ENCODE assay signal across 10 cellular contexts in the genomic region with DNA sequence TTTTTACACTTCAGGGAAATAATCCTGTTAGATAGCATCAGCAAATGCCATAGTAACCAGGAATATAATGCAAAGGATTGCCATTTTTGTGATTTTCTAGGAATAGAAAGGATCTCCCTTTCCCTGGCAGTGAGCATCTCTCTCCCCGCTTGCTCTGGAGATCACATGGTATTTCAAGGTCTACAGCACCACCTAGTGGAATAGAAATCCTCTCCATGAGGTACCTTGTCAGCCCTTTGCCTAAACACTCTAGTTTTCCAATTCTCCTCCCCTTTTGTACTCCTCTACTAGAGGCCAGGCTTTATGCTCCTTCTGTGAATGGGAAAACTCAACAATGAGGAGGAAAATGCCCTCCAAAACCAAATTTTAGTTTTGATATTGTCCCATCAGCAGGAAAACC.
DNase-seq lines count a peak whose midpoint lies in the region; ATAC-seq and TF ChIP-seq lines count a peak whose summit lies in the region.
"Had no signal": no experiment of that assay in that cellular context is flagged by ENCODE, and none has a peak within 500 bp of the region (broad histone marks: within the 10 kb centered on the region; RNA-seq: fewer than 3 reads in every experiment).

No MANE protein-coding gene starts in this region.

- H3K9me2 ChIP-seq in PC-3 (replicated peaks; ENCODE audit: low read length), result no peaks in the 10 kb centered on the region

- H3K4me3 Mint-ChIP-seq in activated naive CD4-positive, alpha-beta T cell treated with anti-CD3 and anti-CD28 coated beads, Interleukin-2, amount 10 ng/mL, durations not matched to agents 7 days and 5 days, result no peak overlapping the region
- H3K4me3 Mint-ChIP-seq: activated naive CD8-positive, alpha-beta T cell treated with anti-CD3 and anti-CD28 coated beads, Interleukin-2, amount 10 ng/mL, durations not matched to agents 7 days and 5 days had no signal

- peaks cover 63% of the 10 kb centered on the region for H3K9me3 Mint-ChIP-seq in activated naive CD4-positive, alpha-beta T cell treated with anti-CD3 and anti-CD28 coated beads, Interleukin-2, amount 10 ng/mL, durations not matched to agents 7 days and 5 days

- H3K27ac ChIP-seq in PC-3 (ENCODE audit: low read length) (no peak overlapping the region), smooth muscle cell (ENCODE audit: low read depth) (no peak overlapping the region)

- no peaks in the 10 kb centered on the region for H3K27me3 Mint-ChIP-seq in activated naive CD4-positive, alpha-beta T cell treated with anti-CD3 and anti-CD28 coated beads, Interleukin-2, amount 10 ng/mL, durations not matched to agents 7 days and 5 days
- H3K27me3 Mint-ChIP-seq: activated naive CD8-positive, alpha-beta T cell treated with anti-CD3 and anti-CD28 coated beads, Interleukin-2, amount 10 ng/mL, durations not matched to agents 7 days and 5 days had no signal

- no peak overlapping the region for H3K4me3 ChIP-seq in AG10803 (ENCODE audit: low read length)
- H3K4me3 ChIP-seq in GM12865 (ENCODE audit: low read depth, low read length), result no peak overlapping the region
- H3K4me3 ChIP-seq in PC-3 (ENCODE audit: low read length), result no peak overlapping the region
- no peak overlapping the region for H3K4me3 ChIP-seq in fibroblast of pulmonary artery (replicated peaks; ENCODE audit: low read depth, low read length)
- H3K4me3 ChIP-seq in smooth muscle cell, result no peak overlapping the region

- H4K20me1 ChIP-seq in PC-3 (ENCODE audit: low read length), result no peaks in the 10 kb centered on the region
- no peaks in the 10 kb centered on the region for H4K20me1 ChIP-seq in smooth muscle cell (ENCODE audit: low read depth)

- intact Hi-C loops in PC-3 (cut with micrococcal nuclease), result no loop called here

- ATAC-seq in PC-3 (peak; percentile 81), HG03521 (IDR thresholded peaks at IDR 0.05; ENCODE audit: unreplicated experiment) (no peak)

- H3F3A ChIP-seq in PC-3 (ENCODE audit: low read length, unreplicated experiment), result no peaks in the 10 kb centered on the region
- H3F3A ChIP-seq in smooth muscle cell (ENCODE audit: low read depth), result no peaks in the 10 kb centered on the region

- DNase-seq in AG10803 (ENCODE audit: low read depth) (peak; percentile 34), GM12865 (ENCODE audit: low read depth) (peak; percentile 51), PC-3 (peak; percentile 70), fibroblast of pulmonary artery (ENCODE audit: low read depth) (peak; percentile 71), smooth muscle cell (lab: John Stamatoyannopoulos, UW; ENCODE audit: unreplicated experiment) (no peak), mucosa of gallbladder (ENCODE audit: low spot score) (no peak)
- DNase-seq in activated naive CD4-positive, alpha-beta T cell treated with anti-CD3 and anti-CD28 coated beads, Interleukin-2, amount 10 ng/mL, durations not matched to agents 7 days and 5 days, result no peak
- DNase-seq: activated naive CD8-positive, alpha-beta T cell treated with anti-CD3 and anti-CD28 coated beads, Interleukin-2, amount 10 ng/mL, durations not matched to agents 7 days and 5 days; NCI-H510A treated with DMSO at 0.1 percent for 48 hours had no signal

- H3K27ac Mint-ChIP-seq in activated naive CD4-positive, alpha-beta T cell treated with anti-CD3 and anti-CD28 coated beads, Interleukin-2, amount 10 ng/mL, durations not matched to agents 7 days and 5 days, result no peak overlapping the region
- H3K27ac Mint-ChIP-seq: activated naive CD8-positive, alpha-beta T cell treated with anti-CD3 and anti-CD28 coated beads, Interleukin-2, amount 10 ng/mL, durations not matched to agents 7 days and 5 days had no signal

- H3K27me3 ChIP-seq in PC-3 (ENCODE audit: low read length) (no peaks in the 10 kb centered on the region), smooth muscle cell (ENCODE audit: low read depth) (no peaks in the 10 kb centered on the region)

- H3K9me3 ChIP-seq in PC-3 (ENCODE audit: low read length), result peaks cover 45% of the 10 kb centered on the region
- H3K9me3 ChIP-seq in smooth muscle cell (replicated peaks; ENCODE audit: low read depth), result peaks cover 59% of the 10 kb centered on the region

- H2AFZ ChIP-seq in PC-3 (ENCODE audit: low read length), result no peak overlapping the region
- H2AFZ ChIP-seq in smooth muscle cell (ENCODE audit: low read depth), result no peak overlapping the region

- no TSS peak for BruUV-seq in PC-3 (replicated peaks; lab: Mats Ljungman, UMichigan)

- H3K4me1 ChIP-seq in PC-3 (ENCODE audit: insufficient read depth, low read length) (no peaks in the 10 kb centered on the region), smooth muscle cell (ENCODE audit: low read depth) (no peaks in the 10 kb centered on the region)

- CTCF ChIA-PET in PC-3 (lab: Charles Lee), result no interaction called here
- CTCF ChIA-PET in activated naive CD4-positive, alpha-beta T cell treated with anti-CD3 and anti-CD28 coated beads, Interleukin-2, amount 10 ng/mL, durations not matched to agents 7 days and 5 days (lab: Charles Lee), result interaction anchor here (0.6 to 1.9 kb wide), 4 partner anchors 128 to 170 kb away, joined by 3 to 12 read pairs (median 4); no protein-coding TSS in a partner anchor

- TF ChIP-seq CTCF in AG10803 (conservative IDR thresholded peaks at IDR 0.05; ENCODE audit: low read length) (peak; percentile 36), GM12865 (IDR thresholded peaks at IDR 0.05; ENCODE audit: insufficient read depth, low read depth, low read length, missing control alignments) (peak; percentile 27), PC-3 (conservative IDR thresholded peaks at IDR 0.05; ENCODE audit: low read depth, low read length) (peak; percentile 70), fibroblast of pulmonary artery (IDR thresholded peaks at IDR 0.05; ENCODE audit: low read length, missing control alignments) (peak; percentile 39), smooth muscle cell (IDR thresholded peaks at IDR 0.05; ENCODE audit: borderline replicate concordance, insufficient read depth, poor library complexity, severe bottlenecking) (no peak)

- H3K36me3 ChIP-seq in PC-3 (ENCODE audit: low read depth, low read length) (peaks cover 72% of the 10 kb centered on the region), smooth muscle cell (ENCODE audit: low read depth) (peaks cover 50% of the 10 kb centered on the region)

- H3K9ac ChIP-seq in PC-3 (ENCODE audit: low read length) (no peak overlapping the region), smooth muscle cell (ENCODE audit: low read depth) (no peak overlapping the region)

- POLR2A ChIA-PET in PC-3 (lab: Charles Lee; ENCODE audit: unreplicated experiment), result no interaction called here

- H3K4me2 ChIP-seq in PC-3 (ENCODE audit: low read length), result no peak overlapping the region
- H3K4me2 ChIP-seq in smooth muscle cell, result no peak overlapping the region

- H3K79me2 ChIP-seq in PC-3 (ENCODE audit: low read length) (no peaks in the 10 kb centered on the region), smooth muscle cell (ENCODE audit: low read depth) (no peaks in the 10 kb centered on the region)

- H3K4me1 Mint-ChIP-seq in activated naive CD4-positive, alpha-beta T cell treated with anti-CD3 and anti-CD28 coated beads, Interleukin-2, amount 10 ng/mL, durations not matched to agents 7 days and 5 days, result no peaks in the 10 kb centered on the region
- H3K4me1 Mint-ChIP-seq: activated naive CD8-positive, alpha-beta T cell treated with anti-CD3 and anti-CD28 coated beads, Interleukin-2, amount 10 ng/mL, durations not matched to agents 7 days and 5 days had no signal

- WGBS in smooth muscle cell (ENCODE audit: low lambda C conversion rate), result 84% methylated on average over 1 of the region's 1 CpG

- H3K36me3 Mint-ChIP-seq in activated naive CD4-positive, alpha-beta T cell treated with anti-CD3 and anti-CD28 coated beads, Interleukin-2, amount 10 ng/mL, durations not matched to agents 7 days and 5 days, result peaks cover 57% of the 10 kb centered on the region

Comparison
In these comparisons a context has a peak if more than half of its experiments do, and no peak if none do; other contexts are left out.
1. DNase-seq: peak in AG10803 (single experiment), GM12865 (single experiment), PC-3 (single experiment) and fibroblast of pulmonary artery (single experiment); none in smooth muscle cell (single experiment), activated naive CD4-positive, alpha-beta T cell treated with anti-CD3 and anti-CD28 coated beads, Interleukin-2, amount 10 ng/mL, durations not matched to agents 7 days and 5 days (single experiment) and mucosa of gallbladder (single experiment).